20 cellular contexts compared by ENCODE assay signal in genomic region chr6:163825033-163825432, GRCh38.
DNase-seq lines count a peak whose midpoint lies in the region; ATAC-seq and TF ChIP-seq lines count a peak whose summit lies in the region.
"Had no signal": no experiment of that assay in that cellular context is flagged by ENCODE, and none has a peak within 500 bp of the region (broad histone marks: within the 10 kb centered on the region; RNA-seq: fewer than 3 reads in every experiment).

No MANE protein-coding gene starts in this region.

- no peaks in the 10 kb centered on the region for H3K9me3 Mint-ChIP-seq in endodermal cell
- H3K9me3 Mint-ChIP-seq in T-cell, result peaks cover 0 to 4% (median 0%) of the 10 kb centered on the region in 3 donors
- H3K9me3 Mint-ChIP-seq: memory B cell; stimulated activated memory B cell treated with anti-CD40 and anti-IgM and Interleukin-4, amounts not matched to agents 10 μg/mL and 1 μg/mL and 100 μg/mL, for 72 hours had no signal

- H3K4me1 ChIP-seq in GM23248 (ENCODE audit: insufficient read depth) (no peaks in the 10 kb centered on the region), PC-3 (ENCODE audit: insufficient read depth, low read length) (no peaks in the 10 kb centered on the region), endodermal cell (ENCODE audit: control insufficient read depth, insufficient read depth, low read length) (no peaks in the 10 kb centered on the region), mesendoderm (ENCODE audit: control insufficient read depth, low read depth, low read length) (no peaks in the 10 kb centered on the region)

- 69 to 77% methylated on average over 9 of the region's 9 CpGs for WGBS in GM23248 (ENCODE audit: low coverage in 1 of 2, low lambda C conversion rate in 2 of 2, missing lambda C conversion rate in 2 of 2), 2 experiments
- 93 to 96% methylated on average over 4 to 9 of the region's 9 CpGs for WGBS in endodermal cell (ENCODE audit: insufficient coverage in 1 of 2, insufficient read length in 1 of 2), 2 experiments
- WGBS in mesendoderm (ENCODE audit: extremely low coverage, insufficient coverage, low lambda C conversion rate), result no CpG with 5 or more reads among the region's 9 CpGs

- H3K9me2 ChIP-seq in GM23248 (ENCODE audit: insufficient read depth), result no peaks in the 10 kb centered on the region
- no peaks in the 10 kb centered on the region for H3K9me2 ChIP-seq in PC-3 (replicated peaks; ENCODE audit: low read length)

- H3K27me3 ChIP-seq in GM23248 (replicated peaks; ENCODE audit: insufficient read depth) (no peaks in the 10 kb centered on the region), PC-3 (ENCODE audit: low read length) (no peaks in the 10 kb centered on the region), endodermal cell (ENCODE audit: control insufficient read depth, insufficient read depth, low read length, poor library complexity, severe bottlenecking) (no peaks in the 10 kb centered on the region), mesendoderm (ENCODE audit: insufficient read depth, low read length, poor library complexity) (no peaks in the 10 kb centered on the region)
- H3K27me3 ChIP-seq: hepatocyte, ovary had no signal

- H3K4me3 Mint-ChIP-seq in endodermal cell (no peak overlapping the region), T-cell (no peak overlapping the region)
- H3K4me3 Mint-ChIP-seq: activated CD4-positive, alpha-beta T cell treated with anti-CD3 and anti-CD28 coated beads for 36 hours; activated CD8-positive, alpha-beta memory T cell treated with anti-CD3 and anti-CD28 coated beads, Interleukin-2, amount 10 ng/mL, durations not matched to agents 7 days and 5 days; memory B cell; naive thymus-derived CD8-positive, alpha-beta T cell; stimulated activated memory B cell treated with anti-CD40 and anti-IgM and Interleukin-4, amounts not matched to agents 10 μg/mL and 1 μg/mL and 100 μg/mL, for 72 hours had no signal

- H3K27ac Mint-ChIP-seq in endodermal cell (no peak overlapping the region), T-cell (no peak overlapping the region)
- H3K27ac Mint-ChIP-seq: activated CD4-positive, alpha-beta T cell treated with anti-CD3 and anti-CD28 coated beads for 36 hours; activated CD8-positive, alpha-beta memory T cell treated with anti-CD3 and anti-CD28 coated beads, Interleukin-2, amount 10 ng/mL, durations not matched to agents 7 days and 5 days; memory B cell; naive thymus-derived CD8-positive, alpha-beta T cell; stimulated activated memory B cell treated with anti-CD40 and anti-IgM and Interleukin-4, amounts not matched to agents 10 μg/mL and 1 μg/mL and 100 μg/mL, for 72 hours had no signal

- H3K79me2 ChIP-seq in GM23248 (ENCODE audit: insufficient read depth) (no peaks in the 10 kb centered on the region), PC-3 (ENCODE audit: low read length) (no peaks in the 10 kb centered on the region), mesendoderm (ENCODE audit: control insufficient read depth, insufficient read depth, low read length) (no peaks in the 10 kb centered on the region)
- H3K79me2 ChIP-seq: hepatocyte had no signal

- POLR2A ChIA-PET in PC-3 (lab: Charles Lee; ENCODE audit: unreplicated experiment) (no interaction called here), T-cell (lab: Charles Lee) (no interaction called here)

- no peak overlapping the region for H3K4me3 ChIP-seq in GM23248
- no peak overlapping the region for H3K4me3 ChIP-seq in PC-3 (ENCODE audit: low read length)
- no peak overlapping the region for H3K4me3 ChIP-seq in endodermal cell (ENCODE audit: low read length)
- H3K4me3 ChIP-seq in mesendoderm (ENCODE audit: low read length), result no peak overlapping the region
- H3K4me3 ChIP-seq: hepatocyte, ovary had no signal

- H2AFZ ChIP-seq in GM23248 (no peak overlapping the region), PC-3 (ENCODE audit: low read length) (no peak overlapping the region)
- H2AFZ ChIP-seq: hepatocyte had no signal

- no peak overlapping the region for H4K8ac ChIP-seq in mesendoderm (ENCODE audit: low read depth, low read length)

- H3K9me3 ChIP-seq in GM23248 (ENCODE audit: low read depth) (no peaks in the 10 kb centered on the region), PC-3 (ENCODE audit: low read length) (no peaks in the 10 kb centered on the region), endodermal cell (ENCODE audit: control insufficient read depth, low read length) (no peaks in the 10 kb centered on the region)
- H3K9me3 ChIP-seq: ovary had no signal

- H3K56ac ChIP-seq in mesendoderm (ENCODE audit: low read length), result no peak overlapping the region

- CTCF ChIA-PET in PC-3 (lab: Charles Lee) (no interaction called here), T-cell (lab: Charles Lee) (no interaction called here)

- H3K4ac ChIP-seq in mesendoderm (ENCODE audit: low read depth, low read length), result no peak overlapping the region

- peak; percentile 6 for DNase-seq in GM23248
- DNase-seq in PC-3, result peak; percentile 44
- DNase-seq in endodermal cell, result peak; percentile 8
- DNase-seq in renal cortical epithelial cell (ENCODE audit: low read depth), result peak; percentile 85
- DNase-seq in mesendoderm, result no peak
- no peak for DNase-seq in effector CD8-positive, alpha-beta T cell (lab: John Stamatoyannopoulos, UW)
- DNase-seq in T-cell, result no peak
- DNase-seq: activated CD4-positive, alpha-beta T cell treated with anti-CD3 and anti-CD28 coated beads for 36 hours; activated CD8-positive, alpha-beta memory T cell treated with anti-CD3 and anti-CD28 coated beads, Interleukin-2, amount 10 ng/mL, durations not matched to agents 7 days and 5 days; activated effector memory CD4-positive, alpha-beta T cell treated with Interleukin-2 at 50 U/mL for 16 hours; central memory CD4-positive, alpha-beta T cell; DMS79 treated with DMSO at 0.1 percent for 48 hours; islet precursor cell; naive thymus-derived CD8-positive, alpha-beta T cell; ovary; SW 1271 had no signal

- H2BK120ac ChIP-seq in mesendoderm (ENCODE audit: low read depth, low read length), result no peak overlapping the region

- no peak for ATAC-seq in PC-3
- ATAC-seq in T-cell (replicated peaks in 1 of 4), result no peak
- ATAC-seq: activated CD4-positive, alpha-beta T cell treated with anti-CD3 and anti-CD28 coated beads for 36 hours; activated CD8-positive, alpha-beta memory T cell treated with anti-CD3 and anti-CD28 coated beads, Interleukin-2, amount 10 ng/mL, durations not matched to agents 7 days and 5 days; naive thymus-derived CD8-positive, alpha-beta T cell; sciatic nerve; stimulated activated memory B cell treated with anti-CD40 and anti-IgM and Interleukin-4, amounts not matched to agents 10 μg/mL and 1 μg/mL and 100 μg/mL, for 72 hours had no signal

- TF ChIP-seq CTCF in PC-3 (conservative IDR thresholded peaks at IDR 0.05; ENCODE audit: low read depth, low read length) (no peak), endodermal cell (conservative IDR thresholded peaks at IDR 0.05) (no peak)

- H3K4me2 ChIP-seq in GM23248 (ENCODE audit: unreplicated experiment) (no peak overlapping the region), PC-3 (ENCODE audit: low read length) (no peak overlapping the region), mesendoderm (ENCODE audit: low read length) (no peak overlapping the region)
- H3K4me2 ChIP-seq: hepatocyte had no signal

- no peak overlapping the region for H3K18ac ChIP-seq in mesendoderm (ENCODE audit: low read length)

- H3K23ac ChIP-seq in mesendoderm (ENCODE audit: low read length), result no peak overlapping the region

- H3K9ac ChIP-seq in GM23248, result no peak overlapping the region
- no peak overlapping the region for H3K9ac ChIP-seq in PC-3 (ENCODE audit: low read length)
- H3K9ac ChIP-seq in endodermal cell (ENCODE audit: extremely low read depth, low read length, poor library complexity, severe bottlenecking), result no peak overlapping the region
- no peak overlapping the region for H3K9ac ChIP-seq in mesendoderm (ENCODE audit: low read length)

- H2BK5ac ChIP-seq in mesendoderm (ENCODE audit: low read length), result no peak overlapping the region

- intact Hi-C loops in PC-3 (cut with micrococcal nuclease), result no loop called here

- H3K27me3 Mint-ChIP-seq in endodermal cell (ENCODE audit: insufficient read depth) (no peaks in the 10 kb centered on the region), T-cell (peaks cover 11 to 12% of the 10 kb centered on the region in 2 donors)

- BruUV-seq in PC-3 (replicated peaks; lab: Mats Ljungman, UMichigan), result no TSS peak

- H3K4me1 Mint-ChIP-seq in endodermal cell, result no peaks in the 10 kb centered on the region
- no peaks in the 10 kb centered on the region for H3K4me1 Mint-ChIP-seq in T-cell
- H3K4me1 Mint-ChIP-seq: activated CD4-positive, alpha-beta T cell treated with anti-CD3 and anti-CD28 coated beads for 36 hours; activated CD8-positive, alpha-beta memory T cell treated with anti-CD3 and anti-CD28 coated beads, Interleukin-2, amount 10 ng/mL, durations not matched to agents 7 days and 5 days; naive thymus-derived CD8-positive, alpha-beta T cell; stimulated activated memory B cell treated with anti-CD40 and anti-IgM and Interleukin-4, amounts not matched to agents 10 μg/mL and 1 μg/mL and 100 μg/mL, for 72 hours had no signal

- no peak overlapping the region for H2BK15ac ChIP-seq in mesendoderm (replicated peaks; ENCODE audit: low read depth)

- H3K36me3 Mint-ChIP-seq in endodermal cell (ENCODE audit: low read depth) (no peaks in the 10 kb centered on the region), T-cell (no peaks in the 10 kb centered on the region)
- H3K36me3 Mint-ChIP-seq: activated CD8-positive, alpha-beta memory T cell treated with anti-CD3 and anti-CD28 coated beads, Interleukin-2, amount 10 ng/mL, durations not matched to agents 7 days and 5 days; memory B cell; naive thymus-derived CD8-positive, alpha-beta T cell; stimulated activated memory B cell treated with anti-CD40 and anti-IgM and Interleukin-4, amounts not matched to agents 10 μg/mL and 1 μg/mL and 100 μg/mL, for 72 hours had no signal

- H3F3A ChIP-seq in GM23248 (ENCODE audit: insufficient read depth), result no peaks in the 10 kb centered on the region
- no peaks in the 10 kb centered on the region for H3F3A ChIP-seq in PC-3 (ENCODE audit: low read length, unreplicated experiment)

- in situ Hi-C loops in GM23248 (cut with MboI), result no loop called here

- H3K79me1 ChIP-seq in mesendoderm (ENCODE audit: low read length), result no peaks in the 10 kb centered on the region

- no peak overlapping the region for H4K5ac ChIP-seq in mesendoderm (ENCODE audit: low read length)

- H3K36me3 ChIP-seq in GM23248 (ENCODE audit: low read depth), result no peaks in the 10 kb centered on the region
- H3K36me3 ChIP-seq in PC-3 (ENCODE audit: low read depth, low read length), result no peaks in the 10 kb centered on the region
- H3K36me3 ChIP-seq in endodermal cell (ENCODE audit: control insufficient read depth, insufficient read depth, low read length), result no peaks in the 10 kb centered on the region
- H3K36me3 ChIP-seq in mesendoderm (ENCODE audit: control insufficient read depth, insufficient read depth, low read length), result no peaks in the 10 kb centered on the region
- H3K36me3 ChIP-seq: ovary had no signal

- H4K20me1 ChIP-seq in GM23248 (ENCODE audit: insufficient read depth) (no peaks in the 10 kb centered on the region), PC-3 (ENCODE audit: low read length) (no peaks in the 10 kb centered on the region)

- H3K27ac ChIP-seq in GM23248, result no peak overlapping the region
- no peak overlapping the region for H3K27ac ChIP-seq in PC-3 (ENCODE audit: low read length)
- H3K27ac ChIP-seq in endodermal cell (ENCODE audit: low read depth, low read length), result no peak overlapping the region
- no peak overlapping the region for H3K27ac ChIP-seq in mesendoderm (ENCODE audit: low read depth, low read length)
- H3K27ac ChIP-seq: hepatocyte, ovary had no signal

- no peak overlapping the region for H2AK5ac ChIP-seq in mesendoderm (ENCODE audit: low read length)

Comparison
In these comparisons a context has a peak if more than half of its experiments do, and no peak if none do; other contexts are left out.
1. DNase-seq: peak in GM23248 (single experiment), PC-3 (single experiment), endodermal cell (single experiment) and renal cortical epithelial cell (single experiment); none in mesendoderm (single experiment), effector CD8-positive, alpha-beta T cell (single experiment) and T-cell (0 of 34).